1 cellular context compared by ENCODE assay signal in the genomic region with DNA sequence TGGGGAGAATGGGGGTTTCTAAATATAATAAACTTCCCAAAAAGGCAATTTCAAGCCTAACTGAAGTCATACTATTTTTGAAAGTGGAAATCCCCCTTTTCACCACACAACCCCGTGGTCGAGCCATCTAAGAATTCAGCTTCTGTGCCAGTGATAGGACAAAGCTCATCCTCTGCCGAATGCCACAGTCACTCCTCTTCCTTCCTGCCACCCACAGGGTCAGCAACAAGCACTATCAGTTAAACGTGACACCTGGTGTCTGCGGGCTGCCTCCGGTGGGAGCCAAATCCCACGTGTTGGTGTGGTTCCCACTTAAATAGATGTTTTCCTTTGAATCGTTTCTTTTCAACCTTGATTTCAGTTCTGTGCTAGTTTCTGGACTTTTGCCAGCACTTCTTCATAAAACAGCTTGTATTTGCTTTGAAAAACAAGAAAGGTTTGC.
TF ChIP-seq lines count a peak whose summit lies in the region.

No MANE protein-coding gene starts in this region.

TF ChIP-seq in GM12878, 131 proteins besides CTCF, POLR2A, EP300 and RAD21 (continued from another document and continues in another):
- TF ChIP-seq ZNF207 (IDR thresholded peaks at IDR 0.05; ENCODE audit: borderline replicate concordance) (no peak), GATAD2B (conservative IDR thresholded peaks at IDR 0.05; ENCODE audit: low read depth) (peak; percentile 89), RBBP5 (conservative IDR thresholded peaks at IDR 0.05) (no peak), NR2F1 (conservative IDR thresholded peaks at IDR 0.05) (peak; percentile 91), ZSCAN29 (IDR thresholded peaks at IDR 0.05) (no peak), RAD51 (IDR thresholded peaks at IDR 0.05) (peak; percentile 83), CHD1 (IDR thresholded peaks at IDR 0.05; ENCODE audit: low read depth, low read length) (no peak), NFXL1 (IDR thresholded peaks at IDR 0.05; ENCODE audit: borderline replicate concordance) (no peak), BCL11A (IDR thresholded peaks at IDR 0.05; ENCODE audit: low read depth, low read length) (peak; percentile 71), ZNF384 (IDR thresholded peaks at IDR 0.05; ENCODE audit: borderline replicate concordance, low read depth, low read length) (no peak), SMAD1 (IDR thresholded peaks at IDR 0.05; ENCODE audit: low read depth, partially characterized antibody) (peak; percentile 88), FOXM1 (IDR thresholded peaks at IDR 0.05; ENCODE audit: low read depth, low read length) (peak; percentile 99), SIX5 (IDR thresholded peaks at IDR 0.05; ENCODE audit: low read depth, low read length, severe bottlenecking) (no peak), TCF7 (IDR thresholded peaks at IDR 0.05; ENCODE audit: borderline replicate concordance) (peak; percentile 51; the same call in 1 of the 2 replicates), HCFC1 (IDR thresholded peaks at IDR 0.05; ENCODE audit: low read length) (no peak), ATF7 (IDR thresholded peaks at IDR 0.05; ENCODE audit: low read depth) (peak; percentile 86), SRF (IDR thresholded peaks at IDR 0.05; ENCODE audit: low read depth in 2 of 2, low read length in 2 of 2) (peak; percentile 24 to 99; a peak in 3 of 4 replicates), TBL1XR1 (IDR thresholded peaks at IDR 0.05; ENCODE audit: low read depth, low read length) (peak; percentile 96), CREM (IDR thresholded peaks at IDR 0.05; ENCODE audit: low read depth) (peak; percentile 86), ESRRA (IDR thresholded peaks at IDR 0.05; ENCODE audit: low read length) (no peak), POU2F2 (IDR thresholded peaks at IDR 0.05; ENCODE audit: borderline replicate concordance, low read depth, low read length) (peak; percentile 91; the same call in 2 of the 3 replicates), MEF2B (IDR thresholded peaks at IDR 0.05; ENCODE audit: partially characterized antibody, poor library complexity, severe bottlenecking) (peak; percentile 94), HDAC6 (IDR thresholded peaks at IDR 0.05; ENCODE audit: unreplicated experiment) (no peak), NR2C1 (IDR thresholded peaks at IDR 0.05) (no peak), BRCA1 (IDR thresholded peaks at IDR 0.05; ENCODE audit: low read depth, low read length) (no peak), MTA3 (IDR thresholded peaks at IDR 0.05; ENCODE audit: borderline replicate concordance, low read length) (peak; percentile 92; the same call in 1 of the 2 replicates), DPF2 (IDR thresholded peaks at IDR 0.05) (peak; percentile 81; the same call in 1 of the 2 replicates), NRF1 (conservative IDR thresholded peaks at IDR 0.05; ENCODE audit: low read depth, low read length) (no peak)
- TF ChIP-seq, protein P1, sequence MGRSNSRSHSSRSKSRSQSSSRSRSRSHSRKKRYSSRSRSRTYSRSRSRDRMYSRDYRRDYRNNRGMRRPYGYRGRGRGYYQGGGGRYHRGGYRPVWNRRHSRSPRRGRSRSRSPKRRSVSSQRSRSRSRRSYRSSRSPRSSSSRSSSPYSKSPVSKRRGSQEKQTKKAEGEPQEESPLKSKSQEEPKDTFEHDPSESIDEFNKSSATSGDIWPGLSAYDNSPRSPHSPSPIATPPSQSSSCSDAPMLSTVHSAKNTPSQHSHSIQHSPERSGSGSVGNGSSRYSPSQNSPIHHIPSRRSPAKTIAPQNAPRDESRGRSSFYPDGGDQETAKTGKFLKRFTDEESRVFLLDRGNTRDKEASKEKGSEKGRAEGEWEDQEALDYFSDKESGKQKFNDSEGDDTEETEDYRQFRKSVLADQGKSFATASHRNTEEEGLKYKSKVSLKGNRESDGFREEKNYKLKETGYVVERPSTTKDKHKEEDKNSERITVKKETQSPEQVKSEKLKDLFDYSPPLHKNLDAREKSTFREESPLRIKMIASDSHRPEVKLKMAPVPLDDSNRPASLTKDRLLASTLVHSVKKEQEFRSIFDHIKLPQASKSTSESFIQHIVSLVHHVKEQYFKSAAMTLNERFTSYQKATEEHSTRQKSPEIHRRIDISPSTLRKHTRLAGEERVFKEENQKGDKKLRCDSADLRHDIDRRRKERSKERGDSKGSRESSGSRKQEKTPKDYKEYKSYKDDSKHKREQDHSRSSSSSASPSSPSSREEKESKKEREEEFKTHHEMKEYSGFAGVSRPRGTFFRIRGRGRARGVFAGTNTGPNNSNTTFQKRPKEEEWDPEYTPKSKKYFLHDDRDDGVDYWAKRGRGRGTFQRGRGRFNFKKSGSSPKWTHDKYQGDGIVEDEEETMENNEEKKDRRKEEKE (IDR thresholded peaks at IDR 0.05): no peak
- TF ChIP-seq, protein P2, sequence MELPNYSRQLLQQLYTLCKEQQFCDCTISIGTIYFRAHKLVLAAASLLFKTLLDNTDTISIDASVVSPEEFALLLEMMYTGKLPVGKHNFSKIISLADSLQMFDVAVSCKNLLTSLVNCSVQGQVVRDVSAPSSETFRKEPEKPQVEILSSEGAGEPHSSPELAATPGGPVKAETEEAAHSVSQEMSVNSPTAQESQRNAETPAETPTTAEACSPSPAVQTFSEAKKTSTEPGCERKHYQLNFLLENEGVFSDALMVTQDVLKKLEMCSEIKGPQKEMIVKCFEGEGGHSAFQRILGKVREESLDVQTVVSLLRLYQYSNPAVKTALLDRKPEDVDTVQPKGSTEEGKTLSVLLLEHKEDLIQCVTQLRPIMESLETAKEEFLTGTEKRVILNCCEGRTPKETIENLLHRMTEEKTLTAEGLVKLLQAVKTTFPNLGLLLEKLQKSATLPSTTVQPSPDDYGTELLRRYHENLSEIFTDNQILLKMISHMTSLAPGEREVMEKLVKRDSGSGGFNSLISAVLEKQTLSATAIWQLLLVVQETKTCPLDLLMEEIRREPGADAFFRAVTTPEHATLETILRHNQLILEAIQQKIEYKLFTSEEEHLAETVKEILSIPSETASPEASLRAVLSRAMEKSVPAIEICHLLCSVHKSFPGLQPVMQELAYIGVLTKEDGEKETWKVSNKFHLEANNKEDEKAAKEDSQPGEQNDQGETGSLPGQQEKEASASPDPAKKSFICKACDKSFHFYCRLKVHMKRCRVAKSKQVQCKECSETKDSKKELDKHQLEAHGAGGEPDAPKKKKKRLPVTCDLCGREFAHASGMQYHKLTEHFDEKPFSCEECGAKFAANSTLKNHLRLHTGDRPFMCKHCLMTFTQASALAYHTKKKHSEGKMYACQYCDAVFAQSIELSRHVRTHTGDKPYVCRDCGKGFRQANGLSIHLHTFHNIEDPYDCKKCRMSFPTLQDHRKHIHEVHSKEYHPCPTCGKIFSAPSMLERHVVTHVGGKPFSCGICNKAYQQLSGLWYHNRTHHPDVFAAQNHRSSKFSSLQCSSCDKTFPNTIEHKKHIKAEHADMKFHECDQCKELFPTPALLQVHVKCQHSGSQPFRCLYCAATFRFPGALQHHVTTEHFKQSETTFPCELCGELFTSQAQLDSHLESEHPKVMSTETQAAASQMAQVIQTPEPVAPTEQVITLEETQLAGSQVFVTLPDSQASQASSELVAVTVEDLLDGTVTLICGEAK (IDR thresholded peaks at IDR 0.05; ENCODE audit: borderline replicate concordance): no peak; the same call in 1 of the 2 replicates
- TF ChIP-seq, protein P3, sequence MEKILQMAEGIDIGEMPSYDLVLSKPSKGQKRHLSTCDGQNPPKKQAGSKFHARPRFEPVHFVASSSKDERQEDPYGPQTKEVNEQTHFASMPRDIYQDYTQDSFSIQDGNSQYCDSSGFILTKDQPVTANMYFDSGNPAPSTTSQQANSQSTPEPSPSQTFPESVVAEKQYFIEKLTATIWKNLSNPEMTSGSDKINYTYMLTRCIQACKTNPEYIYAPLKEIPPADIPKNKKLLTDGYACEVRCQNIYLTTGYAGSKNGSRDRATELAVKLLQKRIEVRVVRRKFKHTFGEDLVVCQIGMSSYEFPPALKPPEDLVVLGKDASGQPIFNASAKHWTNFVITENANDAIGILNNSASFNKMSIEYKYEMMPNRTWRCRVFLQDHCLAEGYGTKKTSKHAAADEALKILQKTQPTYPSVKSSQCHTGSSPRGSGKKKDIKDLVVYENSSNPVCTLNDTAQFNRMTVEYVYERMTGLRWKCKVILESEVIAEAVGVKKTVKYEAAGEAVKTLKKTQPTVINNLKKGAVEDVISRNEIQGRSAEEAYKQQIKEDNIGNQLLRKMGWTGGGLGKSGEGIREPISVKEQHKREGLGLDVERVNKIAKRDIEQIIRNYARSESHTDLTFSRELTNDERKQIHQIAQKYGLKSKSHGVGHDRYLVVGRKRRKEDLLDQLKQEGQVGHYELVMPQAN (conservative IDR thresholded peaks at IDR 0.05): no peak
- TF ChIP-seq, protein P4, sequence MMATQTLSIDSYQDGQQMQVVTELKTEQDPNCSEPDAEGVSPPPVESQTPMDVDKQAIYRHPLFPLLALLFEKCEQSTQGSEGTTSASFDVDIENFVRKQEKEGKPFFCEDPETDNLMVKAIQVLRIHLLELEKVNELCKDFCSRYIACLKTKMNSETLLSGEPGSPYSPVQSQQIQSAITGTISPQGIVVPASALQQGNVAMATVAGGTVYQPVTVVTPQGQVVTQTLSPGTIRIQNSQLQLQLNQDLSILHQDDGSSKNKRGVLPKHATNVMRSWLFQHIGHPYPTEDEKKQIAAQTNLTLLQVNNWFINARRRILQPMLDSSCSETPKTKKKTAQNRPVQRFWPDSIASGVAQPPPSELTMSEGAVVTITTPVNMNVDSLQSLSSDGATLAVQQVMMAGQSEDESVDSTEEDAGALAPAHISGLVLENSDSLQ (IDR thresholded peaks at IDR 0.05): peak; percentile 51; the same call in 1 of the 2 replicates
- TF ChIP-seq, protein P5, sequence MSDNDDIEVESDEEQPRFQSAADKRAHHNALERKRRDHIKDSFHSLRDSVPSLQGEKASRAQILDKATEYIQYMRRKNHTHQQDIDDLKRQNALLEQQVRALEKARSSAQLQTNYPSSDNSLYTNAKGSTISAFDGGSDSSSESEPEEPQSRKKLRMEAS (IDR thresholded peaks at IDR 0.05; ENCODE audit: low read depth, low read length): peak; percentile 73; the same call in 1 of the 2 replicates
- TF ChIP-seq, protein P6, sequence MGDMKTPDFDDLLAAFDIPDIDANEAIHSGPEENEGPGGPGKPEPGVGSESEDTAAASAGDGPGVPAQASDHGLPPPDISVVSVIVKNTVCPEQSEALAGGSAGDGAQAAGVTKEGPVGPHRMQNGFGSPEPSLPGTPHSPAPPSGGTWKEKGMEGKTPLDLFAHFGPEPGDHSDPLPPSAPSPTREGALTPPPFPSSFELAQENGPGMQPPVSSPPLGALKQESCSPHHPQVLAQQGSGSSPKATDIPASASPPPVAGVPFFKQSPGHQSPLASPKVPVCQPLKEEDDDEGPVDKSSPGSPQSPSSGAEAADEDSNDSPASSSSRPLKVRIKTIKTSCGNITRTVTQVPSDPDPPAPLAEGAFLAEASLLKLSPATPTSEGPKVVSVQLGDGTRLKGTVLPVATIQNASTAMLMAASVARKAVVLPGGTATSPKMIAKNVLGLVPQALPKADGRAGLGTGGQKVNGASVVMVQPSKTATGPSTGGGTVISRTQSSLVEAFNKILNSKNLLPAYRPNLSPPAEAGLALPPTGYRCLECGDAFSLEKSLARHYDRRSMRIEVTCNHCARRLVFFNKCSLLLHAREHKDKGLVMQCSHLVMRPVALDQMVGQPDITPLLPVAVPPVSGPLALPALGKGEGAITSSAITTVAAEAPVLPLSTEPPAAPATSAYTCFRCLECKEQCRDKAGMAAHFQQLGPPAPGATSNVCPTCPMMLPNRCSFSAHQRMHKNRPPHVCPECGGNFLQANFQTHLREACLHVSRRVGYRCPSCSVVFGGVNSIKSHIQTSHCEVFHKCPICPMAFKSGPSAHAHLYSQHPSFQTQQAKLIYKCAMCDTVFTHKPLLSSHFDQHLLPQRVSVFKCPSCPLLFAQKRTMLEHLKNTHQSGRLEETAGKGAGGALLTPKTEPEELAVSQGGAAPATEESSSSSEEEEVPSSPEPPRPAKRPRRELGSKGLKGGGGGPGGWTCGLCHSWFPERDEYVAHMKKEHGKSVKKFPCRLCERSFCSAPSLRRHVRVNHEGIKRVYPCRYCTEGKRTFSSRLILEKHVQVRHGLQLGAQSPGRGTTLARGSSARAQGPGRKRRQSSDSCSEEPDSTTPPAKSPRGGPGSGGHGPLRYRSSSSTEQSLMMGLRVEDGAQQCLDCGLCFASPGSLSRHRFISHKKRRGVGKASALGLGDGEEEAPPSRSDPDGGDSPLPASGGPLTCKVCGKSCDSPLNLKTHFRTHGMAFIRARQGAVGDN (IDR thresholded peaks at IDR 0.05): peak; percentile 73
- TF ChIP-seq, protein P7, sequence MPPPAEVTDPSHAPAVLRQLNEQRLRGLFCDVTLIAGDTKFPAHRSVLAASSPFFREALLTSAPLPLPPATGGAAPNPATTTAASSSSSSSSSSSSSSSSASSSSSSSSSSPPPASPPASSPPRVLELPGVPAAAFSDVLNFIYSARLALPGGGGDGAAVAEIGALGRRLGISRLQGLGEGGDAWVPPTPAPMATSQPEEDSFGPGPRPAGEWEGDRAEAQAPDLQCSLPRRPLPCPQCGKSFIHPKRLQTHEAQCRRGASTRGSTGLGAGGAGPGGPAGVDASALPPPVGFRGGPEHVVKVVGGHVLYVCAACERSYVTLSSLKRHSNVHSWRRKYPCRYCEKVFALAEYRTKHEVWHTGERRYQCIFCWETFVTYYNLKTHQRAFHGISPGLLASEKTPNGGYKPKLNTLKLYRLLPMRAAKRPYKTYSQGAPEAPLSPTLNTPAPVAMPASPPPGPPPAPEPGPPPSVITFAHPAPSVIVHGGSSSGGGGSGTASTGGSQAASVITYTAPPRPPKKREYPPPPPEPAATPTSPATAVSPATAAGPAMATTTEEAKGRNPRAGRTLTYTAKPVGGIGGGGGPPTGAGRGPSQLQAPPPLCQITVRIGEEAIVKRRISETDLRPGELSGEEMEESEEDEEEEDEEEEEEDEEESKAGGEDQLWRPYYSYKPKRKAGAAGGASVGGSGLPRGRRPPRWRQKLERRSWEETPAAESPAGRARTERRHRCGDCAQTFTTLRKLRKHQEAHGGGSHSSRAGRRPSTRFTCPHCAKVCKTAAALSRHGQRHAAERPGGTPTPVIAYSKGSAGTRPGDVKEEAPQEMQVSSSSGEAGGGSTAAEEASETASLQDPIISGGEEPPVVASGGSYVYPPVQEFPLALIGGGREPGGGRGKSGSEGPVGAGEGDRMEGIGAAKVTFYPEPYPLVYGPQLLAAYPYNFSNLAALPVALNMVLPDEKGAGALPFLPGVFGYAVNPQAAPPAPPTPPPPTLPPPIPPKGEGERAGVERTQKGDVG (CRISPR knock-in tag; IDR thresholded peaks at IDR 0.05): no peak
- TF ChIP-seq, protein P8, sequence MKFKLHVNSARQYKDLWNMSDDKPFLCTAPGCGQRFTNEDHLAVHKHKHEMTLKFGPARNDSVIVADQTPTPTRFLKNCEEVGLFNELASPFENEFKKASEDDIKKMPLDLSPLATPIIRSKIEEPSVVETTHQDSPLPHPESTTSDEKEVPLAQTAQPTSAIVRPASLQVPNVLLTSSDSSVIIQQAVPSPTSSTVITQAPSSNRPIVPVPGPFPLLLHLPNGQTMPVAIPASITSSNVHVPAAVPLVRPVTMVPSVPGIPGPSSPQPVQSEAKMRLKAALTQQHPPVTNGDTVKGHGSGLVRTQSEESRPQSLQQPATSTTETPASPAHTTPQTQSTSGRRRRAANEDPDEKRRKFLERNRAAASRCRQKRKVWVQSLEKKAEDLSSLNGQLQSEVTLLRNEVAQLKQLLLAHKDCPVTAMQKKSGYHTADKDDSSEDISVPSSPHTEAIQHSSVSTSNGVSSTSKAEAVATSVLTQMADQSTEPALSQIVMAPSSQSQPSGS (IDR thresholded peaks at IDR 0.05; ENCODE audit: low read length): peak; percentile 94
- TF ChIP-seq, protein P9, sequence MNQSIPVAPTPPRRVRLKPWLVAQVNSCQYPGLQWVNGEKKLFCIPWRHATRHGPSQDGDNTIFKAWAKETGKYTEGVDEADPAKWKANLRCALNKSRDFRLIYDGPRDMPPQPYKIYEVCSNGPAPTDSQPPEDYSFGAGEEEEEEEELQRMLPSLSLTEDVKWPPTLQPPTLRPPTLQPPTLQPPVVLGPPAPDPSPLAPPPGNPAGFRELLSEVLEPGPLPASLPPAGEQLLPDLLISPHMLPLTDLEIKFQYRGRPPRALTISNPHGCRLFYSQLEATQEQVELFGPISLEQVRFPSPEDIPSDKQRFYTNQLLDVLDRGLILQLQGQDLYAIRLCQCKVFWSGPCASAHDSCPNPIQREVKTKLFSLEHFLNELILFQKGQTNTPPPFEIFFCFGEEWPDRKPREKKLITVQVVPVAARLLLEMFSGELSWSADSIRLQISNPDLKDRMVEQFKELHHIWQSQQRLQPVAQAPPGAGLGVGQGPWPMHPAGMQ (IDR thresholded peaks at IDR 0.05; ENCODE audit: borderline replicate concordance): no peak
